9 cellular contexts compared by ENCODE assay signal in the genomic region with DNA sequence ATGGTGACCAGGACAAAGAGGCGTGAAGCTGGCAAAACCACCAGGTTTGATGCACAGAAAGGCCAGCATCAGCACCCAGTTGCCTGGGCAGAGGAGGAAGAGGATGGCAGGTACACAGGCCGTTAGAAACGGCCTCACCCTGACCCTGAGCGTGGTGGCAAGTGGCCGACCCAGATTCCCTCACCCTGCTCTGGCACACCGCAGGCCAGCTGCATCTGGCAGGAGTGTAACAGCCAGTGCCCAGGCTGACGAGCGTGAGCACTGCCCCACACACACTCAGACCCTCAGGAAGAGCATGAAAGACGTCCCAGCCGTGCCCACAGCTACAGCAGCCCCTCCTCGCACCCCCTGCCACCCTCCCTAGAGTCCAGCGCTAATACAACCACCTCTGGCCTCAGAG.
DNase-seq lines count a peak whose midpoint lies in the region; ATAC-seq and TF ChIP-seq lines count a peak whose summit lies in the region.
"Had no signal": no experiment of that assay in that cellular context is flagged by ENCODE, and none has a peak within 500 bp of the region (broad histone marks: within the 10 kb centered on the region; RNA-seq: fewer than 3 reads in every experiment).

No MANE protein-coding gene starts in this region.

- intact Hi-C loops in heart left ventricle (cut with DNase I): loop anchor here in 2 of 10 donors (5.0 to 10.0 kb wide), 2 partner anchors 76 to 79 kb away; no protein-coding TSS in a partner anchor
- intact Hi-C loops in psoas muscle (cut with DNase I): no loop called here

- peaks cover 94% of the 10 kb centered on the region for H4K20me1 ChIP-seq in GM23338 (replicated peaks; ENCODE audit: insufficient read depth)

- H3K27ac Mint-ChIP-seq in GM23338: peak overlapping the region; percentile 72; the same call in 1 of the 2 replicates
- H3K27ac Mint-ChIP-seq in activated CD8-positive, alpha-beta T cell treated with anti-CD3 and anti-CD28 coated beads, Interleukin-2, amount 10 ng/mL, durations not matched to agents 7 days and 5 days: peak overlapping the region; percentile 80

- H3K27me3 ChIP-seq in GM23338 (ENCODE audit: insufficient read depth) (no peaks in the 10 kb centered on the region), heart left ventricle (no peaks in the 10 kb centered on the region), psoas muscle (ENCODE audit: insufficient read depth in 3 of 3, low read length in 2 of 3) (no peaks in the 10 kb centered on the region)
- H3K27me3 ChIP-seq: vagina had no signal

- H3K9me2 ChIP-seq in GM23338 (ENCODE audit: insufficient read depth): no peaks in the 10 kb centered on the region

- no peaks in the 10 kb centered on the region for H3K9me3 ChIP-seq in heart left ventricle
- H3K9me3 ChIP-seq in psoas muscle: no peaks in the 10 kb centered on the region
- H3K9me3 ChIP-seq: vagina had no signal

- H3K27ac ChIP-seq in GM23338 (ENCODE audit: low read depth) (peak overlapping the region; percentile 87), heart left ventricle (peak overlapping the region in 4 of 12 donors; percentile 16 to 66 (median 52)), psoas muscle (peak overlapping the region; percentile 83)
- H3K27ac ChIP-seq: vagina had no signal

- H3K4me3 ChIP-seq in GM23338: no peak overlapping the region
- H3K4me3 ChIP-seq in heart left ventricle: no peak overlapping the region
- H3K4me3 ChIP-seq in psoas muscle: no peak overlapping the region
- H3K4me3 ChIP-seq: vagina had no signal

- H3K4me1 ChIP-seq in GM23338 (ENCODE audit: insufficient read depth) (peaks cover 76% of the 10 kb centered on the region), heart left ventricle (peaks cover 20 to 97% (median 87%) of the 10 kb centered on the region in 12 donors), psoas muscle (peaks cover 92% of the 10 kb centered on the region)

- no peak overlapping the region for H3K4me3 Mint-ChIP-seq in GM23338
- H3K4me3 Mint-ChIP-seq in activated CD8-positive, alpha-beta T cell treated with anti-CD3 and anti-CD28 coated beads, Interleukin-2, amount 10 ng/mL, durations not matched to agents 7 days and 5 days: peak overlapping the region; percentile 59

- H3K4me1 Mint-ChIP-seq in GM23338: peaks cover 86% of the 10 kb centered on the region
- H3K4me1 Mint-ChIP-seq in activated CD8-positive, alpha-beta T cell treated with anti-CD3 and anti-CD28 coated beads, Interleukin-2, amount 10 ng/mL, durations not matched to agents 7 days and 5 days (ENCODE audit: low read depth): peaks cover 88% of the 10 kb centered on the region

- WGBS in heart left ventricle, 4 donors: 52 to 83% (median 59%) methylated on average over 2 to 12 of the region's 12 CpGs
- 23 to 29% (median 29%) methylated on average over 12 of the region's 12 CpGs for WGBS in psoas muscle, 3 donors

- H3K27me3 Mint-ChIP-seq in GM23338 (ENCODE audit: insufficient read depth, low read depth, poor library complexity): peaks cover 29% of the 10 kb centered on the region
- no peaks in the 10 kb centered on the region for H3K27me3 Mint-ChIP-seq in activated CD8-positive, alpha-beta T cell treated with anti-CD3 and anti-CD28 coated beads, Interleukin-2, amount 10 ng/mL, durations not matched to agents 7 days and 5 days (ENCODE audit: low read depth)

- H3K36me3 ChIP-seq in GM23338 (ENCODE audit: insufficient read depth) (no peaks in the 10 kb centered on the region), heart left ventricle (no peaks in the 10 kb centered on the region), psoas muscle (ENCODE audit: insufficient read depth in 1 of 2, low read depth in 1 of 2) (no peaks in the 10 kb centered on the region)
- H3K36me3 ChIP-seq: vagina had no signal

- H2AFZ ChIP-seq in GM23338: no peak overlapping the region

- POLR2A ChIA-PET in activated CD8-positive, alpha-beta T cell treated with anti-CD3 and anti-CD28 coated beads, Interleukin-2, amount 10 ng/mL, durations not matched to agents 7 days and 5 days (lab: Charles Lee): interaction anchor here (1.6 kb wide), 1 partner anchor 81 kb away, joined by 4 read pairs; no protein-coding TSS in a partner anchor

- 0 out of 2 replicates have a peak overlapping the region, but pooled peaks have one; percentile 70 for H3K4me2 ChIP-seq in GM23338

- no peaks in the 10 kb centered on the region for H3K9me3 Mint-ChIP-seq in GM23338
- H3K9me3 Mint-ChIP-seq in activated CD8-positive, alpha-beta T cell treated with anti-CD3 and anti-CD28 coated beads, Interleukin-2, amount 10 ng/mL, durations not matched to agents 7 days and 5 days (ENCODE audit: insufficient read depth): no peaks in the 10 kb centered on the region

- H3K36me3 Mint-ChIP-seq in GM23338 (ENCODE audit: low read depth): peaks cover 3% of the 10 kb centered on the region; the same call in 2 of the 3 replicates
- H3K36me3 Mint-ChIP-seq in activated CD8-positive, alpha-beta T cell treated with anti-CD3 and anti-CD28 coated beads, Interleukin-2, amount 10 ng/mL, durations not matched to agents 7 days and 5 days (ENCODE audit: low read depth): peaks cover 14% of the 10 kb centered on the region

- H3F3A ChIP-seq in GM23338 (replicated peaks; ENCODE audit: low read depth): no peaks in the 10 kb centered on the region; the same call in 1 of the 2 replicates

- CTCF ChIA-PET in activated CD8-positive, alpha-beta T cell treated with anti-CD3 and anti-CD28 coated beads, Interleukin-2, amount 10 ng/mL, durations not matched to agents 7 days and 5 days (lab: Charles Lee): interaction anchor here (0.8 to 2.2 kb wide), 5 partner anchors 18 to 100 kb away, joined by 3 to 6 read pairs (median 3); a partner anchor contains a TSS

- TF ChIP-seq POLR2A in heart left ventricle (IDR thresholded peaks at IDR 0.05): no peak

- DNase-seq in GM23338 (ENCODE audit: low spot score) (no peak), heart left ventricle (peak in 4 of 5 donors; percentile 40 to 74 (median 59)), psoas muscle (peak; percentile 48 to 83), cerebellar cortex (ENCODE audit: low spot score) (no peak), A172 (ENCODE audit: low spot score) (no peak)
- no peak for DNase-seq in activated CD8-positive, alpha-beta T cell treated with anti-CD3 and anti-CD28 coated beads, Interleukin-2, amount 10 ng/mL, durations not matched to agents 7 days and 5 days
- DNase-seq: NCI-H510A had no signal

- H3K79me2 ChIP-seq in GM23338 (replicated peaks; ENCODE audit: insufficient read depth): peaks cover 95% of the 10 kb centered on the region

- no peak for ATAC-seq in GM23338
- ATAC-seq in activated CD8-positive, alpha-beta T cell treated with anti-CD3 and anti-CD28 coated beads, Interleukin-2, amount 10 ng/mL, durations not matched to agents 7 days and 5 days: no peak
- peak; percentile 56 to 76 (median 62) for ATAC-seq in heart left ventricle
- peak; percentile 66 to 77 (median 69) for ATAC-seq in psoas muscle
- no peak for ATAC-seq in GM21528 (IDR thresholded peaks at IDR 0.05; ENCODE audit: low FRiP score, unreplicated experiment)

- TF ChIP-seq CTCF in GM23338 (conservative IDR thresholded peaks at IDR 0.05; ENCODE audit: low read depth in 2 of 2): no peak
- TF ChIP-seq CTCF in heart left ventricle (IDR thresholded peaks at IDR 0.05): no peak
- no peak for TF ChIP-seq CTCF in psoas muscle (IDR thresholded peaks at IDR 0.05)

TF ChIP-seq in GM23338, 12 proteins besides CTCF, POLR2A, EP300 and RAD21:
- no peak for TF ChIP-seq EZH2 (IDR thresholded peaks at IDR 0.05; ENCODE audit: low read depth, unreplicated experiment)
- no peak for TF ChIP-seq ZNF331 (CRISPR knock-in tag; IDR thresholded peaks at IDR 0.05; ENCODE audit: low read depth)

Comparison
In these comparisons a context has a peak if more than half of its experiments do, and no peak if none do; other contexts are left out.
1. ATAC-seq: peak in heart left ventricle (4 of 4) and psoas muscle (4 of 4); none in GM23338 (single experiment), activated CD8-positive, alpha-beta T cell treated with anti-CD3 and anti-CD28 coated beads, Interleukin-2, amount 10 ng/mL, durations not matched to agents 7 days and 5 days (single experiment) and GM21528 (single experiment).
2. DNase-seq: peak in heart left ventricle (4 of 5) and psoas muscle (2 of 2); none in GM23338 (single experiment), activated CD8-positive, alpha-beta T cell treated with anti-CD3 and anti-CD28 coated beads, Interleukin-2, amount 10 ng/mL, durations not matched to agents 7 days and 5 days (single experiment), cerebellar cortex (single experiment) and A172 (single experiment).